In the genomic region with DNA sequence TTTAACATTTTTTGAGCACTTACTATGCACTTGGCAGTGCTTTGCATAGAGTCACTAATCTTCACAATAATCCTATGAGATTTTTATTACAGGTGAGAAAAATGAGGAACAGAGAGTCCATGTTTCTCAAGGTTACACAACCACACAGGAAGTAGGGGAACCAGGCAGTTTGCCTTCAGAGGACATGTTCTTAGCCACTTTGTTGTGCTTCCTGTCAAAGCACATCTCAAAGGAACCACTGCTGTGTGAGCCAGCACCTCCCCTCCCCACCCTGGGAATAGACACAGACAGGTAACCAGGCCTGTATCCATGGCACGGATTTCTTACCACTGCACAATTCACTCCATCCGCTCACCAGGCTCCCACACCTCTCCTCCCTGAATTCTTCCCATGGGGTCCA, we compare ENCODE assay signal across 1 cellular context.
TF ChIP-seq lines count a peak whose summit lies in the region.

No MANE protein-coding gene starts in this region.

TF ChIP-seq in GM12878, 131 proteins besides CTCF, POLR2A, EP300 and RAD21:
- TF ChIP-seq USF2 (IDR thresholded peaks at IDR 0.05; ENCODE audit: borderline replicate concordance, low read depth, low read length) (no peak), STAT3 (IDR thresholded peaks at IDR 0.05; ENCODE audit: low read depth, low read length) (no peak), IKZF2 (IDR thresholded peaks at IDR 0.05) (0 out of 4 replicates have a peak, but pooled peaks of 1 of the 2 experiments have one; percentile 30), PAX5 (IDR thresholded peaks at IDR 0.05; ENCODE audit: borderline replicate concordance, low read depth, low read length) (no peak), WRNIP1 (IDR thresholded peaks at IDR 0.05; ENCODE audit: borderline replicate concordance, low read depth, low read length) (no peak), TCF12 (IDR thresholded peaks at IDR 0.05; ENCODE audit: low read depth, low read length) (no peak), SRF (IDR thresholded peaks at IDR 0.05; ENCODE audit: low read depth in 2 of 2, low read length in 2 of 2) (0 out of 4 replicates have a peak, but pooled peaks of 1 of the 2 experiments have one; percentile 9), MYC (IDR thresholded peaks at IDR 0.05; ENCODE audit: insufficient read depth, insufficient read length, insufficient replicate concordance, low read length, severe bottlenecking) (no peak), SIX5 (IDR thresholded peaks at IDR 0.05; ENCODE audit: low read depth, low read length, severe bottlenecking) (no peak), RELA (IDR thresholded peaks at IDR 0.05; ENCODE audit: borderline replicate concordance, partially characterized antibody) (no peak), NR2F1 (conservative IDR thresholded peaks at IDR 0.05) (no peak), TBL1XR1 (IDR thresholded peaks at IDR 0.05; ENCODE audit: low read depth, low read length) (no peak), BACH1 (IDR thresholded peaks at IDR 0.05; ENCODE audit: borderline replicate concordance) (no peak), ZNF384 (IDR thresholded peaks at IDR 0.05; ENCODE audit: borderline replicate concordance, low read depth, low read length) (no peak), SPI1 (IDR thresholded peaks at IDR 0.05; ENCODE audit: borderline replicate concordance, insufficient read depth, low read depth, low read length) (peak; percentile 87), ZSCAN29 (IDR thresholded peaks at IDR 0.05) (no peak), CBX5 (IDR thresholded peaks at IDR 0.05; ENCODE audit: low read depth) (no peak), FOS (IDR thresholded peaks at IDR 0.05; ENCODE audit: borderline replicate concordance, extremely low read depth, insufficient read length) (no peak), BCLAF1 (IDR thresholded peaks at IDR 0.05) (no peak), POLR2AphosphoS2 (IDR thresholded peaks at IDR 0.05; ENCODE audit: low read depth, low read length) (no peak), EED (IDR thresholded peaks at IDR 0.05; ENCODE audit: low read depth) (0 out of 2 replicates have a peak, but pooled peaks have one; percentile 27), IRF4 (IDR thresholded peaks at IDR 0.05; ENCODE audit: low read depth, low read length) (0 out of 2 replicates have a peak, but pooled peaks have one; percentile 34), ZNF592 (IDR thresholded peaks at IDR 0.05) (no peak), RUNX3 (IDR thresholded peaks at IDR 0.05; ENCODE audit: low read length) (no peak), ZBED1 (IDR thresholded peaks at IDR 0.05; ENCODE audit: borderline replicate concordance) (no peak), NFIC (IDR thresholded peaks at IDR 0.05; ENCODE audit: low read depth, low read length) (no peak), KAT2A (conservative IDR thresholded peaks at IDR 0.05; ENCODE audit: control insufficient read depth, low read depth, low read length) (no peak)
- TF ChIP-seq, protein P1, sequence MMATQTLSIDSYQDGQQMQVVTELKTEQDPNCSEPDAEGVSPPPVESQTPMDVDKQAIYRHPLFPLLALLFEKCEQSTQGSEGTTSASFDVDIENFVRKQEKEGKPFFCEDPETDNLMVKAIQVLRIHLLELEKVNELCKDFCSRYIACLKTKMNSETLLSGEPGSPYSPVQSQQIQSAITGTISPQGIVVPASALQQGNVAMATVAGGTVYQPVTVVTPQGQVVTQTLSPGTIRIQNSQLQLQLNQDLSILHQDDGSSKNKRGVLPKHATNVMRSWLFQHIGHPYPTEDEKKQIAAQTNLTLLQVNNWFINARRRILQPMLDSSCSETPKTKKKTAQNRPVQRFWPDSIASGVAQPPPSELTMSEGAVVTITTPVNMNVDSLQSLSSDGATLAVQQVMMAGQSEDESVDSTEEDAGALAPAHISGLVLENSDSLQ (IDR thresholded peaks at IDR 0.05): peak; percentile 38; the same call in 1 of the 2 replicates
- TF ChIP-seq, protein P2, sequence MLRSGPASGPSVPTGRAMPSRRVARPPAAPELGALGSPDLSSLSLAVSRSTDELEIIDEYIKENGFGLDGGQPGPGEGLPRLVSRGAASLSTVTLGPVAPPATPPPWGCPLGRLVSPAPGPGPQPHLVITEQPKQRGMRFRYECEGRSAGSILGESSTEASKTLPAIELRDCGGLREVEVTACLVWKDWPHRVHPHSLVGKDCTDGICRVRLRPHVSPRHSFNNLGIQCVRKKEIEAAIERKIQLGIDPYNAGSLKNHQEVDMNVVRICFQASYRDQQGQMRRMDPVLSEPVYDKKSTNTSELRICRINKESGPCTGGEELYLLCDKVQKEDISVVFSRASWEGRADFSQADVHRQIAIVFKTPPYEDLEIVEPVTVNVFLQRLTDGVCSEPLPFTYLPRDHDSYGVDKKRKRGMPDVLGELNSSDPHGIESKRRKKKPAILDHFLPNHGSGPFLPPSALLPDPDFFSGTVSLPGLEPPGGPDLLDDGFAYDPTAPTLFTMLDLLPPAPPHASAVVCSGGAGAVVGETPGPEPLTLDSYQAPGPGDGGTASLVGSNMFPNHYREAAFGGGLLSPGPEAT (IDR thresholded peaks at IDR 0.05; ENCODE audit: low read depth): 0 out of 2 replicates have a peak, but pooled peaks have one; percentile 17
- TF ChIP-seq, protein P3, sequence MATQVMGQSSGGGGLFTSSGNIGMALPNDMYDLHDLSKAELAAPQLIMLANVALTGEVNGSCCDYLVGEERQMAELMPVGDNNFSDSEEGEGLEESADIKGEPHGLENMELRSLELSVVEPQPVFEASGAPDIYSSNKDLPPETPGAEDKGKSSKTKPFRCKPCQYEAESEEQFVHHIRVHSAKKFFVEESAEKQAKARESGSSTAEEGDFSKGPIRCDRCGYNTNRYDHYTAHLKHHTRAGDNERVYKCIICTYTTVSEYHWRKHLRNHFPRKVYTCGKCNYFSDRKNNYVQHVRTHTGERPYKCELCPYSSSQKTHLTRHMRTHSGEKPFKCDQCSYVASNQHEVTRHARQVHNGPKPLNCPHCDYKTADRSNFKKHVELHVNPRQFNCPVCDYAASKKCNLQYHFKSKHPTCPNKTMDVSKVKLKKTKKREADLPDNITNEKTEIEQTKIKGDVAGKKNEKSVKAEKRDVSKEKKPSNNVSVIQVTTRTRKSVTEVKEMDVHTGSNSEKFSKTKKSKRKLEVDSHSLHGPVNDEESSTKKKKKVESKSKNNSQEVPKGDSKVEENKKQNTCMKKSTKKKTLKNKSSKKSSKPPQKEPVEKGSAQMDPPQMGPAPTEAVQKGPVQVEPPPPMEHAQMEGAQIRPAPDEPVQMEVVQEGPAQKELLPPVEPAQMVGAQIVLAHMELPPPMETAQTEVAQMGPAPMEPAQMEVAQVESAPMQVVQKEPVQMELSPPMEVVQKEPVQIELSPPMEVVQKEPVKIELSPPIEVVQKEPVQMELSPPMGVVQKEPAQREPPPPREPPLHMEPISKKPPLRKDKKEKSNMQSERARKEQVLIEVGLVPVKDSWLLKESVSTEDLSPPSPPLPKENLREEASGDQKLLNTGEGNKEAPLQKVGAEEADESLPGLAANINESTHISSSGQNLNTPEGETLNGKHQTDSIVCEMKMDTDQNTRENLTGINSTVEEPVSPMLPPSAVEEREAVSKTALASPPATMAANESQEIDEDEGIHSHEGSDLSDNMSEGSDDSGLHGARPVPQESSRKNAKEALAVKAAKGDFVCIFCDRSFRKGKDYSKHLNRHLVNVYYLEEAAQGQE (IDR thresholded peaks at IDR 0.05; ENCODE audit: low read depth, low read length): no peak
- TF ChIP-seq, protein P4, sequence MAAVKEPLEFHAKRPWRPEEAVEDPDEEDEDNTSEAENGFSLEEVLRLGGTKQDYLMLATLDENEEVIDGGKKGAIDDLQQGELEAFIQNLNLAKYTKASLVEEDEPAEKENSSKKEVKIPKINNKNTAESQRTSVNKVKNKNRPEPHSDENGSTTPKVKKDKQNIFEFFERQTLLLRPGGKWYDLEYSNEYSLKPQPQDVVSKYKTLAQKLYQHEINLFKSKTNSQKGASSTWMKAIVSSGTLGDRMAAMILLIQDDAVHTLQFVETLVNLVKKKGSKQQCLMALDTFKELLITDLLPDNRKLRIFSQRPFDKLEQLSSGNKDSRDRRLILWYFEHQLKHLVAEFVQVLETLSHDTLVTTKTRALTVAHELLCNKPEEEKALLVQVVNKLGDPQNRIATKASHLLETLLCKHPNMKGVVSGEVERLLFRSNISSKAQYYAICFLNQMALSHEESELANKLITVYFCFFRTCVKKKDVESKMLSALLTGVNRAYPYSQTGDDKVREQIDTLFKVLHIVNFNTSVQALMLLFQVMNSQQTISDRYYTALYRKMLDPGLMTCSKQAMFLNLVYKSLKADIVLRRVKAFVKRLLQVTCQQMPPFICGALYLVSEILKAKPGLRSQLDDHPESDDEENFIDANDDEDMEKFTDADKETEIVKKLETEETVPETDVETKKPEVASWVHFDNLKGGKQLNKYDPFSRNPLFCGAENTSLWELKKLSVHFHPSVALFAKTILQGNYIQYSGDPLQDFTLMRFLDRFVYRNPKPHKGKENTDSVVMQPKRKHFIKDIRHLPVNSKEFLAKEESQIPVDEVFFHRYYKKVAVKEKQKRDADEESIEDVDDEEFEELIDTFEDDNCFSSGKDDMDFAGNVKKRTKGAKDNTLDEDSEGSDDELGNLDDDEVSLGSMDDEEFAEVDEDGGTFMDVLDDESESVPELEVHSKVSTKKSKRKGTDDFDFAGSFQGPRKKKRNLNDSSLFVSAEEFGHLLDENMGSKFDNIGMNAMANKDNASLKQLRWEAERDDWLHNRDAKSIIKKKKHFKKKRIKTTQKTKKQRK (IDR thresholded peaks at IDR 0.05; ENCODE audit: low read depth, low read length): no peak
- TF ChIP-seq, protein P5, sequence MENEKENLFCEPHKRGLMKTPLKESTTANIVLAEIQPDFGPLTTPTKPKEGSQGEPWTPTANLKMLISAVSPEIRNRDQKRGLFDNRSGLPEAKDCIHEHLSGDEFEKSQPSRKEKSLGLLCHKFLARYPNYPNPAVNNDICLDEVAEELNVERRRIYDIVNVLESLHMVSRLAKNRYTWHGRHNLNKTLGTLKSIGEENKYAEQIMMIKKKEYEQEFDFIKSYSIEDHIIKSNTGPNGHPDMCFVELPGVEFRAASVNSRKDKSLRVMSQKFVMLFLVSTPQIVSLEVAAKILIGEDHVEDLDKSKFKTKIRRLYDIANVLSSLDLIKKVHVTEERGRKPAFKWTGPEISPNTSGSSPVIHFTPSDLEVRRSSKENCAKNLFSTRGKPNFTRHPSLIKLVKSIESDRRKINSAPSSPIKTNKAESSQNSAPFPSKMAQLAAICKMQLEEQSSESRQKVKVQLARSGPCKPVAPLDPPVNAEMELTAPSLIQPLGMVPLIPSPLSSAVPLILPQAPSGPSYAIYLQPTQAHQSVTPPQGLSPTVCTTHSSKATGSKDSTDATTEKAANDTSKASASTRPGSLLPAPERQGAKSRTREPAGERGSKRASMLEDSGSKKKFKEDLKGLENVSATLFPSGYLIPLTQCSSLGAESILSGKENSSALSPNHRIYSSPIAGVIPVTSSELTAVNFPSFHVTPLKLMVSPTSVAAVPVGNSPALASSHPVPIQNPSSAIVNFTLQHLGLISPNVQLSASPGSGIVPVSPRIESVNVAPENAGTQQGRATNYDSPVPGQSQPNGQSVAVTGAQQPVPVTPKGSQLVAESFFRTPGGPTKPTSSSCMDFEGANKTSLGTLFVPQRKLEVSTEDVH (IDR thresholded peaks at IDR 0.05; ENCODE audit: low read depth, partially characterized antibody): no peak
